ENCODE assay signal across 8 cellular contexts in genomic region chr12:29241821-29242591, GRCh38.
DNase-seq lines count a peak whose midpoint lies in the region; ATAC-seq lines count a peak whose summit lies in the region.

No MANE protein-coding gene starts in this region.

- H3K36me3 Mint-ChIP-seq in effector memory CD8-positive, alpha-beta T cell (ENCODE audit: insufficient read depth) = no peaks in the 10 kb centered on the region

- H3K9me3 Mint-ChIP-seq in effector memory CD8-positive, alpha-beta T cell = no peaks in the 10 kb centered on the region

- H3K27ac Mint-ChIP-seq in effector memory CD8-positive, alpha-beta T cell = peak overlapping the region in 1 of 2 donors; percentile 14

- no peaks in the 10 kb centered on the region for H3K4me1 Mint-ChIP-seq in effector memory CD8-positive, alpha-beta T cell (ENCODE audit: low read depth in 2 of 2)

- ATAC-seq in GM18868 (IDR thresholded peaks at IDR 0.05; ENCODE audit: unreplicated experiment) = peak; percentile 88
- peak; percentile 82 for ATAC-seq in HG03025 (IDR thresholded peaks at IDR 0.05; ENCODE audit: low FRiP score, unreplicated experiment)
- peak; percentile 37 for ATAC-seq in effector memory CD8-positive, alpha-beta T cell (replicated peaks)

- H3K27me3 Mint-ChIP-seq in effector memory CD8-positive, alpha-beta T cell = no peaks in the 10 kb centered on the region

- peak; percentile 62 for DNase-seq in AG08396 (ENCODE audit: low spot score)
- peak; percentile 63 for DNase-seq in OCI-M1 (lab: John Stamatoyannopoulos, UW)
- no peak for DNase-seq in effector memory CD8-positive, alpha-beta T cell
- DNase-seq in middle frontal gyrus (ENCODE audit: extremely low spot score, low spot score) = peak; percentile 16
- DNase-seq in NCI-H128 (lab: John Stamatoyannopoulos, UW; ENCODE audit: unreplicated experiment) = no peak
- DNase-seq in NAMALWA (ENCODE audit: low spot score) = no peak

- no peak overlapping the region for H3K4me3 Mint-ChIP-seq in effector memory CD8-positive, alpha-beta T cell

Comparison
In these comparisons a context has a peak if more than half of its experiments do, and no peak if none do; other contexts are left out.
1. DNase-seq: peak in AG08396 (single experiment), OCI-M1 (single experiment) and middle frontal gyrus (single experiment); none in effector memory CD8-positive, alpha-beta T cell (0 of 3), NCI-H128 (single experiment) and NAMALWA (single experiment).
2. ATAC-seq: peak in every context shown above with its lines; median percentile 88 in GM18868; 82 in HG03025; 37 in effector memory CD8-positive, alpha-beta T cell.